1 cellular context compared by ENCODE assay signal in genomic region chr18:2906522-2907458, GRCh38.
TF ChIP-seq lines count a peak whose summit lies in the region.

No MANE protein-coding gene starts in this region.

TF ChIP-seq in HepG2, 621 proteins besides CTCF, POLR2A, EP300 and RAD21 (continued from another document and continues in another):
- TF ChIP-seq CHD2 (IDR thresholded peaks at IDR 0.05; ENCODE audit: low read depth, low read length), result no peak
- TF ChIP-seq PAXIP1 (CRISPR knock-in tag; conservative IDR thresholded peaks at IDR 0.05), result no peak
- no peak for TF ChIP-seq TRIM24 (CRISPR knock-in tag; IDR thresholded peaks at IDR 0.05)
- TF ChIP-seq SMARCC2 (IDR thresholded peaks at IDR 0.05), result no peak
- peak; percentile 55 for TF ChIP-seq GABPA (IDR thresholded peaks at IDR 0.05; ENCODE audit: low read depth, low read length)
- TF ChIP-seq GABPA (CRISPR knock-in tag; IDR thresholded peaks at IDR 0.05; ENCODE audit: low read depth), result peak; percentile 51
- no peak for TF ChIP-seq ZNF362 (CRISPR knock-in tag; IDR thresholded peaks at IDR 0.05; ENCODE audit: borderline replicate concordance)
- no peak for TF ChIP-seq RARA (CRISPR knock-in tag; IDR thresholded peaks at IDR 0.05)
- no peak for TF ChIP-seq PBX3 (CRISPR knock-in tag; IDR thresholded peaks at IDR 0.05; ENCODE audit: borderline replicate concordance)
- TF ChIP-seq ZFP90 (CRISPR knock-in tag; IDR thresholded peaks at IDR 0.05; ENCODE audit: borderline replicate concordance), result no peak
- no peak for TF ChIP-seq ZNF597 (CRISPR knock-in tag; IDR thresholded peaks at IDR 0.05)
- 0 out of 2 replicates have a peak, but pooled peaks have one; percentile 35 for TF ChIP-seq ZNF230 (CRISPR knock-in tag; IDR thresholded peaks at IDR 0.05)
- TF ChIP-seq MYC (CRISPR knock-in tag; IDR thresholded peaks at IDR 0.05; ENCODE audit: borderline replicate concordance), result peak; percentile 13; the same call in 1 of the 2 replicates
- no peak for TF ChIP-seq ZNF691 (CRISPR knock-in tag; IDR thresholded peaks at IDR 0.05; ENCODE audit: borderline replicate concordance, low read depth)
- TF ChIP-seq ZNF251 (CRISPR knock-in tag; IDR thresholded peaks at IDR 0.05), result no peak
- TF ChIP-seq ZZZ3 (CRISPR knock-in tag; IDR thresholded peaks at IDR 0.05; ENCODE audit: borderline replicate concordance), result no peak
- TF ChIP-seq ZNF234 (CRISPR knock-in tag; conservative IDR thresholded peaks at IDR 0.05), result 0 out of 2 replicates have a peak, but pooled peaks have one; percentile 6
- no peak for TF ChIP-seq RFXAP (CRISPR knock-in tag; IDR thresholded peaks at IDR 0.05; ENCODE audit: borderline replicate concordance)
- no peak for TF ChIP-seq ZNF160 (CRISPR knock-in tag; IDR thresholded peaks at IDR 0.05)
- no peak for TF ChIP-seq ZNF281 (CRISPR knock-in tag; IDR thresholded peaks at IDR 0.05; ENCODE audit: borderline replicate concordance)
- 0 out of 2 replicates have a peak, but pooled peaks have one; percentile 21 for TF ChIP-seq ARNT2 (CRISPR knock-in tag; IDR thresholded peaks at IDR 0.05; ENCODE audit: low read depth)
- no peak for TF ChIP-seq NR0B2 (CRISPR knock-in tag; IDR thresholded peaks at IDR 0.05)
- TF ChIP-seq SNRNP70 (IDR thresholded peaks at IDR 0.05; ENCODE audit: low read depth, low read length), result no peak
- no peak for TF ChIP-seq IRF9 (CRISPR knock-in tag; IDR thresholded peaks at IDR 0.05; ENCODE audit: borderline replicate concordance)
- TF ChIP-seq ADNP (CRISPR knock-in tag; IDR thresholded peaks at IDR 0.05), result no peak
- no peak for TF ChIP-seq ZNF616 (CRISPR knock-in tag; IDR thresholded peaks at IDR 0.05; ENCODE audit: low read depth)
- no peak for TF ChIP-seq ZNF354B (CRISPR knock-in tag; IDR thresholded peaks at IDR 0.05)
- no peak for TF ChIP-seq GLI4 (CRISPR knock-in tag; IDR thresholded peaks at IDR 0.05; ENCODE audit: borderline replicate concordance)
- TF ChIP-seq MTERF4 (CRISPR knock-in tag; IDR thresholded peaks at IDR 0.05), result no peak
- TF ChIP-seq MED1 (CRISPR knock-in tag; IDR thresholded peaks at IDR 0.05), result no peak; the same call in 1 of the 2 replicates
- TF ChIP-seq SMYD3 (CRISPR knock-in tag; IDR thresholded peaks at IDR 0.05), result no peak
- no peak for TF ChIP-seq DR1 (CRISPR knock-in tag; IDR thresholded peaks at IDR 0.05)
- TF ChIP-seq EHMT2 (IDR thresholded peaks at IDR 0.05; ENCODE audit: borderline replicate concordance, low read depth, low read length), result no peak
- TF ChIP-seq WIZ (CRISPR knock-in tag; IDR thresholded peaks at IDR 0.05), result 0 out of 2 replicates have a peak, but pooled peaks have one; percentile 17
- no peak for TF ChIP-seq ZNF331 (CRISPR knock-in tag; IDR thresholded peaks at IDR 0.05)
- TF ChIP-seq ZNF383 (CRISPR knock-in tag; IDR thresholded peaks at IDR 0.05; ENCODE audit: borderline replicate concordance), result no peak
- no peak for TF ChIP-seq ZNF510 (CRISPR knock-in tag; IDR thresholded peaks at IDR 0.05; ENCODE audit: low read depth)
- no peak for TF ChIP-seq ONECUT2 (CRISPR knock-in tag; IDR thresholded peaks at IDR 0.05)
- 0 out of 2 replicates have a peak, but pooled peaks have one; percentile 23 for TF ChIP-seq ZNF451 (CRISPR knock-in tag; IDR thresholded peaks at IDR 0.05)
- TF ChIP-seq CHCHD3 (CRISPR knock-in tag; IDR thresholded peaks at IDR 0.05), result no peak
- TF ChIP-seq NR2F2 (IDR thresholded peaks at IDR 0.05; ENCODE audit: borderline replicate concordance, low read depth), result no peak
- no peak for TF ChIP-seq GFI1 (CRISPR knock-in tag; IDR thresholded peaks at IDR 0.05; ENCODE audit: borderline replicate concordance)
- 0 out of 2 replicates have a peak, but pooled peaks have one; percentile 21 for TF ChIP-seq HOXA5 (CRISPR knock-in tag; IDR thresholded peaks at IDR 0.05)
- no peak for TF ChIP-seq ZSCAN9 (CRISPR knock-in tag; IDR thresholded peaks at IDR 0.05; ENCODE audit: borderline replicate concordance)
- TF ChIP-seq ZNF615 (CRISPR knock-in tag; IDR thresholded peaks at IDR 0.05; ENCODE audit: borderline replicate concordance), result no peak
- TF ChIP-seq CSRNP1 (CRISPR knock-in tag; IDR thresholded peaks at IDR 0.05), result no peak
- no peak; the same call in 1 of the 2 replicates for TF ChIP-seq ARHGAP35 (CRISPR knock-in tag; IDR thresholded peaks at IDR 0.05; ENCODE audit: borderline replicate concordance)
- no peak for TF ChIP-seq ZNF3 (CRISPR knock-in tag; IDR thresholded peaks at IDR 0.05)
- TF ChIP-seq POGZ (CRISPR knock-in tag; IDR thresholded peaks at IDR 0.05), result no peak
- no peak for TF ChIP-seq ZNF780A (CRISPR knock-in tag; IDR thresholded peaks at IDR 0.05)
- no peak for TF ChIP-seq ZNF770 (CRISPR knock-in tag; IDR thresholded peaks at IDR 0.05)
